Comparison of ENCODE assay signal across 8 cellular contexts in genomic region chr1:109985251-109986053, GRCh38. TPM values are rescaled to one million over a fixed set of nuclear protein-coding genes. Genes with fewer than 3 reads are reported as not detected.
A peak's percentile ranks its signal among the peaks of the same experiment; 100 is the strongest.
DNase-seq lines count a peak whose midpoint lies in the region; ATAC-seq and TF ChIP-seq lines count a peak whose summit lies in the region.

No MANE protein-coding gene starts in this region.

- no peaks in the 10 kb centered on the region for H3K9me3 ChIP-seq in Loucy (ENCODE audit: insufficient read depth, low read depth, low read length)

- H3K27me3 ChIP-seq in Loucy (ENCODE audit: insufficient read depth, low read length, poor library complexity, severe bottlenecking): peaks cover 6% of the 10 kb centered on the region

- peaks cover 1 to 4% (median 3%) of the 10 kb centered on the region in 3 donors for H3K27me3 Mint-ChIP-seq in CD14-positive monocyte (ENCODE audit: low read depth in 3 of 3)

- no peaks in the 10 kb centered on the region for H3K36me3 ChIP-seq in Loucy (ENCODE audit: insufficient read depth, low read length)

- no peaks in the 10 kb centered on the region for H3K9me2 ChIP-seq in Loucy (replicated peaks; ENCODE audit: low read depth, low read length)

- H3K4me1 ChIP-seq in Loucy (ENCODE audit: insufficient read depth, low read length, poor library complexity, severe bottlenecking): peaks cover 57% of the 10 kb centered on the region

- peaks cover 7 to 14% of the 10 kb centered on the region in 2 donors for H3K36me3 Mint-ChIP-seq in CD14-positive monocyte

- H3K27ac Mint-ChIP-seq in CD14-positive monocyte: peak overlapping the region; percentile 97 to 99 (median 98)

- TF ChIP-seq CTCF in CD14-positive monocyte (IDR thresholded peaks at IDR 0.05) (no peak), Loucy (conservative IDR thresholded peaks at IDR 0.05; ENCODE audit: low read length) (no peak), choroid plexus epithelial cell (conservative IDR thresholded peaks at IDR 0.05; ENCODE audit: low read depth, low read length) (no peak)

- H3K4me3 Mint-ChIP-seq in CD14-positive monocyte: peak overlapping the region; percentile 92 to 94

- H2AFZ ChIP-seq in Loucy (ENCODE audit: low read length): 0 out of 2 replicates have a peak overlapping the region, but pooled peaks have one; percentile 9

- peak overlapping the region; percentile 95 for H3K4me3 ChIP-seq in Loucy (ENCODE audit: low read length, poor library complexity, severe bottlenecking)
- H3K4me3 ChIP-seq in choroid plexus epithelial cell (ENCODE audit: low read depth, low read length): peak overlapping the region; percentile 82

- H3F3A ChIP-seq in Loucy (ENCODE audit: low read depth): no peaks in the 10 kb centered on the region

- intact Hi-C loops in CD14-positive monocyte (cut with micrococcal nuclease): loop anchor here (2.0 to 10.0 kb wide), 4 partner anchors 71 to 441 kb away; partner anchors contain the start of genes CSF1 (in 1 of the 2) and GNAI3 (in 1 of the 2)

- peak overlapping the region; percentile 94 for H3K9ac ChIP-seq in Loucy (ENCODE audit: low read depth, low read length, poor library complexity, severe bottlenecking)

- H4K20me1 ChIP-seq in Loucy (ENCODE audit: insufficient read depth, low read length, poor library complexity, severe bottlenecking): peaks cover 49% of the 10 kb centered on the region

- peaks cover 54% of the 10 kb centered on the region for H3K4me1 Mint-ChIP-seq in CD14-positive monocyte

- H3K4me2 ChIP-seq in Loucy (ENCODE audit: low read depth, low read length, poor library complexity, severe bottlenecking): peak overlapping the region; percentile 98

- no peaks in the 10 kb centered on the region for H3K9me3 Mint-ChIP-seq in CD14-positive monocyte

- DNase-seq in CD14-positive monocyte (ENCODE audit: low spot score): no peak
- DNase-seq in choroid plexus epithelial cell (ENCODE audit: low read depth): no peak
- DNase-seq in myocyte (ENCODE audit: low read depth): peak; percentile 22
- DNase-seq in midbrain (lab: John Stamatoyannopoulos, UW): no peak
- DNase-seq in kidney tubule cell (ENCODE audit: low spot score): no peak

- peaks cover 57% of the 10 kb centered on the region for H3K79me2 ChIP-seq in Loucy (ENCODE audit: insufficient read depth, low read length)

- ATAC-seq in HG02610 (IDR thresholded peaks at IDR 0.05; ENCODE audit: unreplicated experiment) (no peak), GM18868 (IDR thresholded peaks at IDR 0.05; ENCODE audit: unreplicated experiment) (no peak)

RNA-seq across cellular contexts. Expression of gene AHCYL1, which starts 0.9 kb away (rescaled TPM):
- 10 to 100 TPM; 48.8 to 63.9 TPM for polyA plus RNA-seq in CD14-positive monocyte
- total RNA-seq in myocyte: 36.3 and 41.5 TPM in 2 replicates
- polyA plus RNA-seq in myocyte (2012): 90.9 TPM

RNA-seq across cellular contexts. Expression of gene STRIP1, which starts 49.0 kb away (rescaled TPM):
- 10 to 100 TPM in 1 of 2 donors, 1 to 10 TPM in 1; 8.9 to 11.0 TPM for polyA plus RNA-seq in CD14-positive monocyte
- total RNA-seq in myocyte: 50.9 and 53.1 TPM in 2 replicates
- polyA plus RNA-seq in myocyte (2012): 37.6 TPM
